7 cellular contexts compared by ENCODE assay signal in genomic region chr11:11230802-11231562, GRCh38.
DNase-seq lines count a peak whose midpoint lies in the region; ATAC-seq and TF ChIP-seq lines count a peak whose summit lies in the region.

No MANE protein-coding gene starts in this region.

- peaks cover 4% of the 10 kb centered on the region for H3K27me3 Mint-ChIP-seq in activated T-cell treated with anti-CD3 and anti-CD28 coated beads, Interleukin-2, amount 50 U/mL, for 72 hours (ENCODE audit: low read depth)
- H3K27me3 Mint-ChIP-seq in nephron (ENCODE audit: low read depth), result peaks cover 16% of the 10 kb centered on the region

- TF ChIP-seq CTCF in GM12865 (IDR thresholded peaks at IDR 0.05; ENCODE audit: insufficient read depth, low read depth, low read length, missing control alignments) (peak; percentile 56), nephron (IDR thresholded peaks at IDR 0.05; ENCODE audit: unreplicated experiment in 3 of 3) (peak in 2 of 3 experiments; percentile 21 to 37)

- H3K36me3 Mint-ChIP-seq in activated T-cell treated with anti-CD3 and anti-CD28 coated beads, Interleukin-2, amount 50 U/mL, for 72 hours (ENCODE audit: insufficient read depth in 2 of 2), result no peaks in the 10 kb centered on the region
- H3K36me3 Mint-ChIP-seq in nephron (ENCODE audit: low read depth), result no peaks in the 10 kb centered on the region

- ATAC-seq in HG02610 (IDR thresholded peaks at IDR 0.05; ENCODE audit: unreplicated experiment) (peak; percentile 48), GM19328 (IDR thresholded peaks at IDR 0.05; ENCODE audit: unreplicated experiment) (no peak)
- ATAC-seq in activated T-cell treated with anti-CD3 and anti-CD28 coated beads, Interleukin-2, amount 50 U/mL, for 72 hours (replicated peaks in 1 of 2), result no peak
- no peak for ATAC-seq in activated CD4-positive, CD25-positive, alpha-beta regulatory T cell treated with anti-CD3 and anti-CD28 coated beads, Interleukin-2, amount 50 U/mL, for 24 hours

- no peak overlapping the region for H3K4me3 Mint-ChIP-seq in activated T-cell treated with anti-CD3 and anti-CD28 coated beads, Interleukin-2, amount 50 U/mL, for 72 hours
- no peak overlapping the region for H3K4me3 Mint-ChIP-seq in nephron

- H3K27ac Mint-ChIP-seq in activated T-cell treated with anti-CD3 and anti-CD28 coated beads, Interleukin-2, amount 50 U/mL, for 72 hours, result no peak overlapping the region
- H3K27ac Mint-ChIP-seq in nephron, result no peak overlapping the region

- peak; percentile 57 for DNase-seq in GM12865 (ENCODE audit: low read depth)
- peak; percentile 28 to 38 for DNase-seq in activated T-cell treated with anti-CD3 and anti-CD28 coated beads, Interleukin-2, amount 50 U/mL, for 72 hours
- DNase-seq in NOMO-1 (lab: John Stamatoyannopoulos, UW; ENCODE audit: unreplicated experiment in 2 of 2), result no peak

- no peaks in the 10 kb centered on the region for H3K4me1 Mint-ChIP-seq in activated T-cell treated with anti-CD3 and anti-CD28 coated beads, Interleukin-2, amount 50 U/mL, for 72 hours (ENCODE audit: low read depth)
- no peaks in the 10 kb centered on the region for H3K4me1 Mint-ChIP-seq in nephron

- H3K4me3 ChIP-seq in GM12865 (ENCODE audit: low read depth, low read length), result no peak overlapping the region

- H3K9me3 Mint-ChIP-seq in activated T-cell treated with anti-CD3 and anti-CD28 coated beads, Interleukin-2, amount 50 U/mL, for 72 hours, result no peaks in the 10 kb centered on the region
- peaks cover 2% of the 10 kb centered on the region for H3K9me3 Mint-ChIP-seq in nephron

Comparison
In these comparisons a context has a peak if more than half of its experiments do, and no peak if none do; other contexts are left out.
1. DNase-seq: peak in GM12865 (single experiment) and activated T-cell treated with anti-CD3 and anti-CD28 coated beads, Interleukin-2, amount 50 U/mL, for 72 hours (2 of 2); none in NOMO-1 (0 of 2).